ENCODE assay signal across 9 cellular contexts in genomic region chr1:165424454-165425283, GRCh38. TPM values are rescaled to one million over a fixed set of nuclear protein-coding genes. Genes with fewer than 3 reads are reported as not detected.
DNase-seq lines count a peak whose midpoint lies in the region; ATAC-seq, FAIRE-seq and TF ChIP-seq lines count a peak whose summit lies in the region.
"Had no signal": no experiment of that assay in that cellular context is flagged by ENCODE, and none has a peak within 500 bp of the region (broad histone marks: within the 10 kb centered on the region; RNA-seq: fewer than 3 reads in every experiment).

No MANE protein-coding gene starts in this region.

- no peak overlapping the region for H3K4me3 ChIP-seq in GM12865 (ENCODE audit: low read depth, low read length)
- no peak overlapping the region for H3K4me3 ChIP-seq in body of pancreas
- H3K4me3 ChIP-seq in HAP-1 = no peak overlapping the region

- 60 to 65% methylated on average over 8 to 10 of the region's 10 CpGs for WGBS in body of pancreas, 2 donors

- peak; percentile 62 for ATAC-seq in HG03159 (IDR thresholded peaks at IDR 0.05; ENCODE audit: unreplicated experiment)
- ATAC-seq in body of pancreas = peak; percentile 27
- peak; percentile 59 to 66 (median 63) for ATAC-seq in natural killer cell

- H3K36me3 ChIP-seq in body of pancreas (replicated peaks in 1 of 2; ENCODE audit: insufficient read depth in 1 of 2, low read depth in 2 of 2) (no peaks in the 10 kb centered on the region), HAP-1 (replicated peaks) (no peaks in the 10 kb centered on the region)

- H3K27ac ChIP-seq in body of pancreas = no peak overlapping the region

- no peak for TF ChIP-seq CTCF in GM12865 (IDR thresholded peaks at IDR 0.05; ENCODE audit: insufficient read depth, low read depth, low read length, missing control alignments)
- no peak for TF ChIP-seq CTCF in body of pancreas (IDR thresholded peaks at IDR 0.05)
- TF ChIP-seq CTCF in natural killer cell (IDR thresholded peaks at IDR 0.05) = no peak

- H3K27me3 Mint-ChIP-seq in natural killer cell (ENCODE audit: low read depth in 2 of 2) = peaks cover 6 to 13% of the 10 kb centered on the region in 2 donors

- no peaks in the 10 kb centered on the region for H3K9me3 Mint-ChIP-seq in natural killer cell

- intact Hi-C loops in body of pancreas (cut with DNase I) (no loop called here), natural killer cell (cut with micrococcal nuclease) (no loop called here)

- no peak for FAIRE-seq in HTR-8/SVneo (lab: Jason Lieb, UNC)

- no peaks in the 10 kb centered on the region for H3K36me3 Mint-ChIP-seq in natural killer cell

- peak overlapping the region; percentile 53 to 91 for H3K27ac Mint-ChIP-seq in natural killer cell

- no peaks in the 10 kb centered on the region for H3K27me3 ChIP-seq in body of pancreas
- H3K27me3 ChIP-seq in HAP-1 (ENCODE audit: low read depth) = 0 out of 2 replicates have a peak, but pooled peaks cover 3% of the 10 kb centered on the region

- H3K4me1 ChIP-seq in body of pancreas (no peaks in the 10 kb centered on the region), HAP-1 (no peaks in the 10 kb centered on the region)

- in situ Hi-C loops in HAP-1 (cut with MboI; ENCODE audit: low sequenced_read_pairs) = no loop called here

- peak overlapping the region; percentile 84 for H3K4me3 Mint-ChIP-seq in natural killer cell

- peaks cover 17 to 19% of the 10 kb centered on the region in 2 donors for H3K4me1 Mint-ChIP-seq in natural killer cell

- no peaks in the 10 kb centered on the region for H3K9me3 ChIP-seq in body of pancreas
- no peaks in the 10 kb centered on the region for H3K9me3 ChIP-seq in HAP-1

- TF ChIP-seq POLR2A in body of pancreas (IDR thresholded peaks at IDR 0.05) = no peak

- DNase-seq in GM12865 (ENCODE audit: low read depth) (peak; percentile 18), body of pancreas (no peak), natural killer cell (no peak), NCI-H1105 treated with DMSO at 0.1 percent for 48 hours (lab: John Stamatoyannopoulos, UW) (no peak), HAP-1 (ENCODE audit: low spot score in 2 of 2) (no peak), islet precursor cell (no peak), HTR-8/SVneo (ENCODE audit: insufficient read length, low spot score) (no peak)
- DNase-seq: NCI-H1105 had no signal

RNA-seq across cellular contexts. Expression of gene RXRG, which starts 20.3 kb away (rescaled TPM):
- total RNA-seq in body of pancreas (1 to 10 TPM in 1 of 2 donors, not detected in 1; 2.6 TPM), natural killer cell (not detected)
